ENCODE assay signal across 8 cellular contexts in the genomic region with DNA sequence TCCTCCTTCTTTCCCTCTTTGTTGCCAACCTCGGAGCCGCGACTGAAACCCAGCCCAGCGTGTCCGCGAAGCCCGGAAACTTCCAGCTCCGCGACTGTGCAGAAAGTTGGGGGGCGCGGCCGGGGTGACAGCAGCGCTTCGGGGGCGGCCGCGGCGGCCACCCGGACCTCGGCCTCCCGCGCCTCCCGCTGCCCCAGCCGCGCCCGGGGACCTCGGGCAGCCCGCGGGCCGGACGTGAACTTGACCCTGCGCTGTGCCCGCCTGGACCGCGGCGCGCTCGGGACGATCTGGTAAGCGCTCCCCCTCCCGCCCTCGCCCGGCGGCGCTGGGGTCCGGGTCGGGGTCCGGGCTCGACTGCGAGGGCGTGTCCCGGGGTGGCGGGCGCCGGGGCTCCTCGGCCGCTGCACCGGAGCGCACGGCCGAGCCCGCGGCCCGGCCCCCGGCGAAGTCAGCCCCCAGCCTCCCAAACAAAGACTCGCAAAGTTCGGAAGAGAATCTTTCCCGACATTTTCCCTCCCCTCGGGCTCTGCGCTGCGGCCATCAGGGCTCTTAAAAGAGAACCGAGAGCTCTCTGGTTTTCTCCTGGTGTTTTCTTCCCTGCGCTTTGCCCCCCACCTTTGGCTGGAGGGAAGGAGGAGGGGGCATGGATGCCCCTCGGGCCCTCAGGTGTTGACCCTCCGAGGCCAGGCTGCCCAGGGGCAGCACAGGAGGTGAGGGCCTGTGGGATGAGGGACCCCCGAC.
A peak's percentile ranks its signal among the peaks of the same experiment; 100 is the strongest.
DNase-seq lines count a peak whose midpoint lies in the region; ATAC-seq lines count a peak whose summit lies in the region.

No MANE protein-coding gene starts in this region.

- ATAC-seq in CD4-positive, CD25-positive, alpha-beta regulatory T cell (ENCODE audit: low read depth in 2 of 2): peak; percentile 44 to 55
- ATAC-seq in naive B cell (ENCODE audit: low read depth in 2 of 2) (peak; percentile 42 to 50), aorta (ENCODE audit: low FRiP score) (peak; percentile 39), GM19463 (IDR thresholded peaks at IDR 0.05; ENCODE audit: unreplicated experiment) (no peak)

- H3K36me3 Mint-ChIP-seq in CD4-positive, CD25-positive, alpha-beta regulatory T cell: no peaks in the 10 kb centered on the region
- H3K36me3 Mint-ChIP-seq in T-helper 1 cell treated with Interleukin-12 subunit alpha and Interleukin-12 subunit beta and Interleukin-4 antibody, amounts not matched to agents 30 μg/mL and 1 μg/mL, for 36 hours (ENCODE audit: low read depth): no peaks in the 10 kb centered on the region
- no peaks in the 10 kb centered on the region for H3K36me3 Mint-ChIP-seq in naive B cell

- H3K9me3 ChIP-seq in CD4-positive, CD25-positive, alpha-beta regulatory T cell (ENCODE audit: control insufficient read depth in 2 of 2, low read length in 2 of 2): no peaks in the 10 kb centered on the region
- H3K9me3 ChIP-seq in esophagus (ENCODE audit: control insufficient read depth in 2 of 2, insufficient read depth in 1 of 2, low read depth in 1 of 2, low read length in 1 of 2) (no peaks in the 10 kb centered on the region), aorta (ENCODE audit: control insufficient read depth, low read length) (no peaks in the 10 kb centered on the region)

- no peaks in the 10 kb centered on the region for H3K27me3 Mint-ChIP-seq in CD4-positive, CD25-positive, alpha-beta regulatory T cell
- H3K27me3 Mint-ChIP-seq in T-helper 1 cell treated with Interleukin-12 subunit alpha and Interleukin-12 subunit beta and Interleukin-4 antibody, amounts not matched to agents 30 μg/mL and 1 μg/mL, for 36 hours (ENCODE audit: low read depth): peaks cover 8% of the 10 kb centered on the region
- H3K27me3 Mint-ChIP-seq in naive B cell: no peaks in the 10 kb centered on the region

- peak overlapping the region; percentile 47 to 89 (median 86) for H3K4me3 Mint-ChIP-seq in CD4-positive, CD25-positive, alpha-beta regulatory T cell
- H3K4me3 Mint-ChIP-seq in T-helper 1 cell treated with Interleukin-12 subunit alpha and Interleukin-12 subunit beta and Interleukin-4 antibody, amounts not matched to agents 30 μg/mL and 1 μg/mL, for 36 hours: peak overlapping the region; percentile 76
- H3K4me3 Mint-ChIP-seq in naive B cell: peak overlapping the region; percentile 87 to 93 (median 91)

- peak overlapping the region; percentile 48 for H3K4me3 ChIP-seq in CD4-positive, CD25-positive, alpha-beta regulatory T cell (ENCODE audit: low read depth, low read length)
- H3K4me3 ChIP-seq in esophagus (ENCODE audit: low read depth in 1 of 2, low read length in 2 of 2) (peak overlapping the region; percentile 69 to 85), aorta (ENCODE audit: low read length in 2 of 2) (peak overlapping the region; percentile 37 to 73)

- H3K27me3 ChIP-seq in CD4-positive, CD25-positive, alpha-beta regulatory T cell (ENCODE audit: control insufficient read depth, insufficient read depth, low read length): no peaks in the 10 kb centered on the region
- H3K27me3 ChIP-seq in esophagus (ENCODE audit: control insufficient read depth in 1 of 2, insufficient read depth in 2 of 2, low read length in 2 of 2) (no peaks in the 10 kb centered on the region), aorta (ENCODE audit: control insufficient read depth in 1 of 2, insufficient read depth in 2 of 2, low read length in 1 of 2) (no peaks in the 10 kb centered on the region)

- peaks cover 17% of the 10 kb centered on the region for H3K4me1 ChIP-seq in CD4-positive, CD25-positive, alpha-beta regulatory T cell (ENCODE audit: control insufficient read depth, insufficient read depth, low read length, poor library complexity, severe bottlenecking)
- peaks cover 11 to 25% of the 10 kb centered on the region in 2 donors for H3K4me1 ChIP-seq in esophagus (ENCODE audit: control insufficient read depth in 2 of 2, insufficient read depth in 2 of 2, low read length in 1 of 2)
- H3K4me1 ChIP-seq in aorta (ENCODE audit: control insufficient read depth in 1 of 2, insufficient read depth in 2 of 2, low read length in 2 of 2): no peaks in the 10 kb centered on the region

- DNase-seq in CD4-positive, CD25-positive, alpha-beta regulatory T cell: no peak
- DNase-seq in naive B cell: peak; percentile 30
- peak; percentile 66 to 82 for DNase-seq in aorta
- DNase-seq in NCI-H1092 (lab: John Stamatoyannopoulos, UW): no peak
- no peak for DNase-seq in MV-4-11 (lab: John Stamatoyannopoulos, UW)

- intact Hi-C loops in aorta (cut with DNase I): loop anchor here in 1 of 2 donors (5.0 kb wide), 1 partner anchor 42 kb away; no protein-coding TSS in a partner anchor

- peaks cover 0 to 11% (median 2%) of the 10 kb centered on the region in 4 donors for H3K4me1 Mint-ChIP-seq in CD4-positive, CD25-positive, alpha-beta regulatory T cell
- peaks cover 10% of the 10 kb centered on the region for H3K4me1 Mint-ChIP-seq in T-helper 1 cell treated with Interleukin-12 subunit alpha and Interleukin-12 subunit beta and Interleukin-4 antibody, amounts not matched to agents 30 μg/mL and 1 μg/mL, for 36 hours (ENCODE audit: low read depth)
- H3K4me1 Mint-ChIP-seq in naive B cell: peaks cover 31 to 49% (median 39%) of the 10 kb centered on the region in 3 donors

- WGBS in esophagus, 2 donors: 2 to 4% methylated on average over 51 to 77 of the region's 77 CpGs
- 1 to 2% methylated on average over 47 to 77 of the region's 77 CpGs for WGBS in aorta, 2 donors

- H3K9me3 Mint-ChIP-seq in CD4-positive, CD25-positive, alpha-beta regulatory T cell: no peaks in the 10 kb centered on the region
- no peaks in the 10 kb centered on the region for H3K9me3 Mint-ChIP-seq in T-helper 1 cell treated with Interleukin-12 subunit alpha and Interleukin-12 subunit beta and Interleukin-4 antibody, amounts not matched to agents 30 μg/mL and 1 μg/mL, for 36 hours
- H3K9me3 Mint-ChIP-seq in naive B cell: no peaks in the 10 kb centered on the region

- H3K36me3 ChIP-seq in CD4-positive, CD25-positive, alpha-beta regulatory T cell (ENCODE audit: control insufficient read depth, insufficient read depth, low read length): no peaks in the 10 kb centered on the region
- H3K36me3 ChIP-seq in esophagus (ENCODE audit: control insufficient read depth in 2 of 2, insufficient read depth in 2 of 2, low read length in 1 of 2) (peaks cover 0 to under 1% of the 10 kb centered on the region in 2 donors), aorta (ENCODE audit: control insufficient read depth in 1 of 2, insufficient read depth in 2 of 2, low read length in 1 of 2) (no peaks in the 10 kb centered on the region)

- H3K27ac ChIP-seq in CD4-positive, CD25-positive, alpha-beta regulatory T cell (ENCODE audit: insufficient read depth, low read length, poor library complexity, severe bottlenecking): peak overlapping the region; percentile 60
- H3K27ac ChIP-seq in esophagus (ENCODE audit: low read depth in 2 of 2, low read length in 1 of 2) (peak overlapping the region; percentile 98 to 99), aorta (ENCODE audit: low read depth in 1 of 2, low read length in 2 of 2) (peak overlapping the region; percentile 77 to 83)

- H3K27ac Mint-ChIP-seq in CD4-positive, CD25-positive, alpha-beta regulatory T cell: peak overlapping the region; percentile 87 to 91 (median 88)
- peak overlapping the region; percentile 69 for H3K27ac Mint-ChIP-seq in T-helper 1 cell treated with Interleukin-12 subunit alpha and Interleukin-12 subunit beta and Interleukin-4 antibody, amounts not matched to agents 30 μg/mL and 1 μg/mL, for 36 hours
- H3K27ac Mint-ChIP-seq in naive B cell: peak overlapping the region in 4 of 6 donors; percentile 76 to 95 (median 91)

Comparison
In these comparisons a context has a peak if more than half of its experiments do, and no peak if none do; other contexts are left out.
1. DNase-seq: peak in naive B cell (single experiment) and aorta (2 of 2); none in CD4-positive, CD25-positive, alpha-beta regulatory T cell (0 of 3), NCI-H1092 (single experiment) and MV-4-11 (single experiment).
2. Peak in every context shown above with its lines, with median percentiles within 50 percentile points of each other: H3K27ac ChIP-seq, H3K4me3 ChIP-seq, H3K27ac Mint-ChIP-seq and H3K4me3 Mint-ChIP-seq.